Comparison of ENCODE assay signal across 18 cellular contexts in the genomic region with DNA sequence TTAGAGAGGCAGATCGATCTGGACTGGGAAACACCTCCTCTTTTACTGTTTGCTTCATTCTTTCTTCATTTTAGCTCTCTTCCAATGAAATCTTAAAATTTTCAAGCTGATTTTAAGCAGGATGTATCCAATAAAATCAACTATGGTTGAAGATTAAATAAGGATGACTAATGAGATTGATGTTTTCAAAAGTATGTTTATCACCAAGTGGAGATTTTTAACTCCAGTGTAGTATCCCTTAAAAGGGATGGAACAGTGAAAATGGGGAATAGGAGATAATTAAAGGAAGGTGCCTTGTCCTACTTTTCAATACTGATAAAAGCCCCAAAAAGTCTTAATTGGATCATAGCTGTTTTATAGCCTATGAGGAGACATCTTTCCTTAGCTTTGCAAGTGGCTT. TPM values are rescaled to one million over a fixed set of nuclear protein-coding genes. Genes with fewer than 3 reads are reported as not detected.
"Had no signal": no experiment of that assay in that cellular context is flagged by ENCODE, and none has a peak within 500 bp of the region (broad histone marks: within the 10 kb centered on the region; RNA-seq: fewer than 3 reads in every experiment).

No MANE protein-coding gene starts in this region.

- FAIRE-seq: bronchial epithelial cell had no signal

- DNase-seq: activated CD4-positive, alpha-beta T cell treated with anti-CD3 and anti-CD28 coated beads, Interleukin-2, amount 50 U/mL, for 48 hours; activated CD4-positive, CD25-positive, alpha-beta regulatory T cell treated with anti-CD3 and anti-CD28 coated beads, Interleukin-2, amount 50 U/mL, for 72 hours; activated gamma-delta T cell; activated T-cell treated with anti-CD3 and anti-CD28 coated beads, Interleukin-2, amount 50 U/mL, for 48 hours; anterior cingulate cortex; dorsolateral prefrontal cortex; esophagus squamous epithelium; kidney; left ventricle myocardium superior; ovary; stimulated activated CD4-positive, alpha-beta T cell treated with anti-CD3 and anti-CD28 coated beads, Interleukin-15, amount 100 ng/mL, for 24 hours; stimulated activated CD4-positive, alpha-beta T cell treated with anti-CD3 and anti-CD28 coated beads, Interleukin-4, amount 100 ng/mL, for 24 hours had no signal

- H3K4me3 ChIP-seq: dorsolateral prefrontal cortex, esophagus squamous epithelium, gastroesophageal sphincter, ovary, thoracic aorta had no signal

- H3K4me1 ChIP-seq: esophagus squamous epithelium, gastroesophageal sphincter had no signal

- H3K27ac ChIP-seq: dorsolateral prefrontal cortex, esophagus squamous epithelium, gastroesophageal sphincter, ovary, thoracic aorta had no signal

- H3K36me3 ChIP-seq: esophagus squamous epithelium, gastroesophageal sphincter, ovary, thoracic aorta had no signal

- H3K27me3 ChIP-seq: dorsolateral prefrontal cortex, esophagus squamous epithelium, gastroesophageal sphincter, ovary had no signal

- H3K9me3 ChIP-seq: esophagus squamous epithelium, gastroesophageal sphincter, ovary, thoracic aorta had no signal

- ATAC-seq: gastroesophageal sphincter, left ventricle myocardium superior had no signal

RNA-seq across cellular contexts. Expression of a gene that starts 11.6 kb away (rescaled TPM):
- total RNA-seq: bronchial epithelial cell, chondrocyte, gastroesophageal sphincter, kidney, left ventricle myocardium superior, mesenteric fat pad, ovary, thoracic aorta, ureter had no signal

RNA-seq across cellular contexts. Expression of a gene that starts 53.4 kb away (rescaled TPM):
- total RNA-seq: bronchial epithelial cell, chondrocyte, dorsolateral prefrontal cortex, gastroesophageal sphincter, kidney, left ventricle myocardium superior, mesenteric fat pad, ovary, thoracic aorta, ureter had no signal
